ENCODE assay signal across 32 cellular contexts in genomic region chr9:115814081-115814480, GRCh38.
"Had no signal": no experiment of that assay in that cellular context is flagged by ENCODE, and none has a peak within 500 bp of the region (broad histone marks: within the 10 kb centered on the region; RNA-seq: fewer than 3 reads in every experiment).

No MANE protein-coding gene starts in this region.

- H3K36me3 ChIP-seq: adrenal gland, ascending aorta, brain microvascular endothelial cell, breast epithelium, cardiac muscle cell had no signal

- H3K4me1 ChIP-seq: adrenal gland, ascending aorta, body of pancreas, breast epithelium had no signal

- ATAC-seq: activated naive CD4-positive, alpha-beta T cell treated with anti-CD3 and anti-CD28 coated beads, Interleukin-2, amount 50 U/mL, for 72 hours; activated naive CD8-positive, alpha-beta T cell treated with anti-CD3 and anti-CD28 coated beads, Interleukin-2, amount 50 U/mL, for 24 hours; activated T-cell treated with anti-CD3 and anti-CD28 coated beads, Interleukin-2, amount 50 U/mL, for 4 hours; activated T-cell treated with anti-CD3 and anti-CD28 coated beads, Interleukin-2, amount 50 U/mL, for 72 hours; activated T-helper 17 cell treated with anti-CD3 and anti-CD28 coated beads, Interleukin-2, amount 50 U/mL, for 72 hours; body of pancreas had no signal

- H3K9me3 ChIP-seq: adrenal gland, ascending aorta, body of pancreas, breast epithelium had no signal

- H3K27ac ChIP-seq: adrenal gland, ascending aorta, body of pancreas, brain microvascular endothelial cell, breast epithelium, cardiac muscle cell had no signal

- H3K4me3 ChIP-seq: adrenal gland, ascending aorta, body of pancreas, breast epithelium, cardiac muscle cell had no signal

- DNase-seq: activated effector memory CD4-positive, alpha-beta T cell treated with anti-CD3 and anti-CD28 coated beads, Interleukin-2, amount 50 U/mL, for 16 hours; activated effector memory CD4-positive, alpha-beta T cell treated with Interleukin-2 at 50 U/mL for 16 hours; activated gamma-delta T cell; activated gamma-delta T cell treated with Interleukin-2 at 50 U/mL for 16 hours; activated naive CD4-positive, alpha-beta T cell; activated naive CD4-positive, alpha-beta T cell treated with anti-CD3 and anti-CD28 coated beads for 36 hours; activated naive CD4-positive, alpha-beta T cell treated with anti-CD3 and anti-CD28 coated beads, Interleukin-2, amount 10 ng/mL, durations not matched to agents 7 days and 5 days; activated naive CD4-positive, alpha-beta T cell treated with anti-CD3 and anti-CD28 coated beads, Interleukin-2, amount 50 U/mL, for 16 hours; activated naive CD4-positive, alpha-beta T cell treated with Interleukin-2 at 50 U/mL for 16 hours; activated naive CD8-positive, alpha-beta T cell treated with anti-CD3 and anti-CD28 coated beads for 36 hours; activated naive CD8-positive, alpha-beta T cell treated with anti-CD3 and anti-CD28 coated beads, Interleukin-2, amount 10 ng/mL, durations not matched to agents 7 days and 5 days; activated naive CD8-positive, alpha-beta T cell treated with anti-CD3 and anti-CD28 coated beads, Interleukin-2, amount 50 U/mL, for 24 hours; activated T-cell treated with anti-CD3 and anti-CD28 coated beads, Interleukin-2, amount 50 U/mL, for 4 hours; activated T-cell treated with anti-CD3 and anti-CD28 coated beads, Interleukin-2, amount 50 U/mL, for 48 hours; activated T-cell treated with anti-CD3 and anti-CD28 coated beads, Interleukin-2, amount 50 U/mL, for 72 hours; adrenal gland; amniotic stem cell; amygdala; anterior cingulate cortex; aorta; body of pancreas; brain microvascular endothelial cell; caudate nucleus; central memory CD4-positive, alpha-beta T cell; cerebellar nuclear complex had no signal

- FAIRE-seq: astrocyte, bronchial epithelial cell had no signal

- H3K27me3 ChIP-seq: adrenal gland, ascending aorta, body of pancreas, brain microvascular endothelial cell, breast epithelium, cardiac muscle cell had no signal
